23 cellular contexts compared by ENCODE assay signal in the genomic region with DNA sequence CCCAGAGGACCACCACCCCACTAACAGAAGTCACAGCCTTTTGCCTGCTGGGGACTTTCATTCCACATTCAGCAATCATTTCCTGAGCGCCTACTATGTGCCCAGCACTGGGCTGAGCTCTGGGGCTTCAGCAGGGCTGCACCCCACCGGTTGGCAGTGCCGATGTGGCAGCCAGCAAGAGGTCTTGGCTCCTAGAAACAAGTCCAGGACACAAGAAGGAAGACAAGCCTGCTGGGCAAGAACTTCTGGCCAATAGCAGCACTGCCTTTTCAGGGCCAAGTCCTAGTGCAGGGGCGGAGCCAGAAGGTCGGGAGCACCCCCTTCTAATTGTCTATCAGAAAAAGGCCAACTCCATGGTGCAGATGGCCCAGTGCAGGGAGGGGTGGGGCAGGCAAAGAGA. TPM values are rescaled to one million over a fixed set of nuclear protein-coding genes. Genes with fewer than 3 reads are reported as not detected.
"Had no signal": no experiment of that assay in that cellular context is flagged by ENCODE, and none has a peak within 500 bp of the region (broad histone marks: within the 10 kb centered on the region; RNA-seq: fewer than 3 reads in every experiment).

No MANE protein-coding gene starts in this region.

- H3K4me1 ChIP-seq: left lung, neural progenitor cell, parathyroid adenoma had no signal

- H3K4me3 Mint-ChIP-seq: activated CD4-positive, alpha-beta memory T cell treated with anti-CD3 and anti-CD28 coated beads for 36 hours; activated naive CD8-positive, alpha-beta T cell treated with anti-CD3 and anti-CD28 coated beads for 36 hours; activated T-cell treated with anti-CD3 and anti-CD28 coated beads, Interleukin-2, amount 50 U/mL, for 72 hours; immature natural killer cell; neural progenitor cell; stimulated activated memory B cell treated with anti-CD40 and anti-IgM and Interleukin-4, amounts not matched to agents 10 μg/mL and 1 μg/mL and 100 μg/mL, for 72 hours; T-helper 2 cell treated with Interferon-gamma antibody and Interleukin-4, amounts not matched to agents 5 μg/mL and 100 μg/mL, for 36 hours had no signal

- H3K9ac ChIP-seq: neural progenitor cell, parathyroid adenoma had no signal

- ATAC-seq: activated T-cell treated with anti-CD3 and anti-CD28 coated beads, Interleukin-2, amount 50 U/mL, for 72 hours; left lung; right cardiac atrium; stimulated activated memory B cell treated with anti-CD40 and anti-IgM and Interleukin-4, amounts not matched to agents 10 μg/mL and 1 μg/mL and 100 μg/mL, for 72 hours had no signal

- H3K9me3 ChIP-seq: left lung, spleen had no signal

- H3K4me3 ChIP-seq: dorsolateral prefrontal cortex, esophagus muscularis mucosa, left lung, neural progenitor cell, spleen had no signal

- H3K27ac ChIP-seq: brain microvascular endothelial cell, dorsolateral prefrontal cortex, esophagus muscularis mucosa, left lung, neural progenitor cell, parathyroid adenoma, spleen had no signal

- H3K27ac Mint-ChIP-seq: activated CD4-positive, alpha-beta memory T cell treated with anti-CD3 and anti-CD28 coated beads for 36 hours; activated naive CD8-positive, alpha-beta T cell treated with anti-CD3 and anti-CD28 coated beads for 36 hours; activated T-cell treated with anti-CD3 and anti-CD28 coated beads, Interleukin-2, amount 50 U/mL, for 72 hours; immature natural killer cell; neural progenitor cell; stimulated activated memory B cell treated with anti-CD40 and anti-IgM and Interleukin-4, amounts not matched to agents 10 μg/mL and 1 μg/mL and 100 μg/mL, for 72 hours; T-helper 2 cell treated with Interferon-gamma antibody and Interleukin-4, amounts not matched to agents 5 μg/mL and 100 μg/mL, for 36 hours had no signal

- DNase-seq: activated CD4-positive, alpha-beta memory T cell treated with anti-CD3 and anti-CD28 coated beads for 36 hours; activated CD4-positive, alpha-beta T cell treated with anti-CD3 and anti-CD28 coated beads for 1 hour; activated gamma-delta T cell treated with Interleukin-2 at 50 U/mL for 16 hours; activated naive CD8-positive, alpha-beta T cell treated with anti-CD3 and anti-CD28 coated beads for 36 hours; activated T-cell treated with anti-CD3 and anti-CD28 coated beads, Interleukin-2, amount 50 U/mL, for 72 hours; brain microvascular endothelial cell; dorsolateral prefrontal cortex; hypothalamus; immature natural killer cell; left lung; right cardiac atrium; spleen; stimulated activated CD4-positive, alpha-beta T cell treated with anti-CD3 and anti-CD28 coated beads, Interleukin-1b, Interleukin-23, amount 100 ng/mL, for 48 hours; substantia nigra; SW 1271; trophoblast cell had no signal

- H3K36me3 Mint-ChIP-seq: activated CD4-positive, alpha-beta memory T cell treated with anti-CD3 and anti-CD28 coated beads for 36 hours; activated naive CD8-positive, alpha-beta T cell treated with anti-CD3 and anti-CD28 coated beads for 36 hours; stimulated activated memory B cell treated with anti-CD40 and anti-IgM and Interleukin-4, amounts not matched to agents 10 μg/mL and 1 μg/mL and 100 μg/mL, for 72 hours had no signal

- H3K9me3 Mint-ChIP-seq: activated CD4-positive, alpha-beta memory T cell treated with anti-CD3 and anti-CD28 coated beads for 36 hours; activated naive CD8-positive, alpha-beta T cell treated with anti-CD3 and anti-CD28 coated beads for 36 hours; activated T-cell treated with anti-CD3 and anti-CD28 coated beads, Interleukin-2, amount 50 U/mL, for 72 hours; immature natural killer cell; stimulated activated memory B cell treated with anti-CD40 and anti-IgM and Interleukin-4, amounts not matched to agents 10 μg/mL and 1 μg/mL and 100 μg/mL, for 72 hours; T-helper 2 cell treated with Interferon-gamma antibody and Interleukin-4, amounts not matched to agents 5 μg/mL and 100 μg/mL, for 36 hours had no signal

- H3K36me3 ChIP-seq: brain microvascular endothelial cell, esophagus muscularis mucosa, left lung, neural progenitor cell, spleen had no signal

RNA-seq across cellular contexts. Expression of gene HOXB9, which starts 13.0 kb away (rescaled TPM):
- total RNA-seq: dorsolateral prefrontal cortex, esophagus muscularis mucosa, fibroblast of villous mesenchyme, left lung, right cardiac atrium had no signal

RNA-seq across cellular contexts. Expression of gene HOXB8, which starts 24.0 kb away (rescaled TPM):
- total RNA-seq: activated CD4-positive, alpha-beta memory T cell treated with anti-CD3 and anti-CD28 coated beads for 36 hours; activated naive CD8-positive, alpha-beta T cell treated with anti-CD3 and anti-CD28 coated beads for 36 hours; activated T-cell treated with anti-CD3 and anti-CD28 coated beads, Interleukin-2, amount 50 U/mL, for 72 hours; cerebellum; dorsolateral prefrontal cortex; esophagus muscularis mucosa; fibroblast of villous mesenchyme; right cardiac atrium; spleen had no signal

RNA-seq across cellular contexts. Expression of gene HOXB7, which starts 28.3 kb away (rescaled TPM):
- total RNA-seq: cerebellum had no signal

RNA-seq across cellular contexts. Expression of gene HOXB6, which starts 34.4 kb away (rescaled TPM):
- total RNA-seq: activated naive CD8-positive, alpha-beta T cell treated with anti-CD3 and anti-CD28 coated beads for 36 hours; cerebellum had no signal

RNA-seq across cellular contexts. Expression of gene HOXB5, which starts 45.6 kb away (rescaled TPM):
- total RNA-seq: activated CD4-positive, alpha-beta memory T cell treated with anti-CD3 and anti-CD28 coated beads for 36 hours; activated naive CD8-positive, alpha-beta T cell treated with anti-CD3 and anti-CD28 coated beads for 36 hours; activated T-cell treated with anti-CD3 and anti-CD28 coated beads, Interleukin-2, amount 50 U/mL, for 72 hours; cerebellum had no signal
